Comparison of ENCODE assay signal across 8 cellular contexts in the genomic region with DNA sequence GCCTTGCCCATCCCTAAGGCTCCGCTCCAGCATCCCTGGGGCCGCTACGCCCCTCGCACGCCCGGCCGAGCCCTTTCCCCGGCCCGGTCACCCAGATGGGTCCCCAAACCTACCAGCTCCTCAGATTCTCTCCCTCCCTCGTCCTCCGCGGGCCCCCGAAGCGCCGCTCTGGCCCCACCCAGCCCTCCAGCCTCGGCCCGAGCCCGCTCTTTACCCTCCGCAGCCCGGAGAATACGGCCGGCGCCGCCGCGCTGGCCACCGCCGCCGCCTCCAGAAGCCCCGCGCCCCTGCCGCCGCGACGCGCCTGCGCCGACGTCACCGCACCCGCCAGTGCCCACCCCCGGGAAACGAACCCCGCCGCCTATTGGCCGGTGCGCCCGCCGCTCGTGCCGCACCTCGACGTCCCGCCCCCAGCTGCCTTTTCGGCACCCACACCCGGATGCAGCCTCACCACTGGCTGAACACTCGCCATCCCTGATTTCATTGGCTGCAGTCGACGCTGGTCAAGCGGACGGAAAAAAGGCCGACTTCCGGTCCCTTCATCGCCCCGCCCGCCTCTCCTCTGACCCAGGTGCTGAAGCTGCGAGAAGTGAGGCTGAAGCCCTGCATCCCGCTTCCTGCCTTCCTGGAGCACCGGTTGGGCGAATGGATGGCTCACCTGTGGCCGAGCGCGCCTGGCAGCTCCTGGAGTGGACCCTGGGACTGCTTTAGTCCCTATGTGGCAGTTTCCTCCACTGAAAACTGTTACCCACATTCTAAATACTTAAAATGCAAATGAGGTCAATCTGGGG. TPM values are rescaled to one million over a fixed set of nuclear protein-coding genes. Genes with fewer than 3 reads are reported as not detected.
DNase-seq lines count a peak whose midpoint lies in the region; ATAC-seq and TF ChIP-seq lines count a peak whose summit lies in the region.

A gene (minus strand): TSS at position 292 of the 791 bp plus-strand sequence. CDS start 1,364 bp downstream, outside the sequence.

- peaks cover 0 to 48% of the 10 kb centered on the region in 2 donors for H3K4me1 ChIP-seq in right atrium auricular region
- H3K4me1 ChIP-seq in uterus: peaks cover 12 to 34% of the 10 kb centered on the region in 2 donors

- H3K4me3 ChIP-seq in right atrium auricular region (peak within 1 kb of the TSS; percentile 95 to 99), uterus (peak within 1 kb of the TSS; percentile 69 to 95)

- H3K27me3 ChIP-seq in right atrium auricular region (no peaks in the 10 kb centered on the region), uterus (no peaks in the 10 kb centered on the region)

- H3K36me3 ChIP-seq in right atrium auricular region (peaks cover 40% of the 10 kb centered on the region), uterus (no peaks in the 10 kb centered on the region)

- ATAC-seq in GM18498 (IDR thresholded peaks at IDR 0.05; ENCODE audit: unreplicated experiment) (peak; percentile 92), HG02938 (IDR thresholded peaks at IDR 0.05; ENCODE audit: unreplicated experiment) (peak; percentile 82)

- H3K9me3 ChIP-seq in right atrium auricular region (no peaks in the 10 kb centered on the region), uterus (no peaks in the 10 kb centered on the region)

- TF ChIP-seq CTCF in right atrium auricular region (IDR thresholded peaks at IDR 0.05) (peak in 1 of 2 donors; percentile 18), uterus (IDR thresholded peaks at IDR 0.05) (peak in 2 of 4 experiments; percentile 22 to 35)

- peak; percentile 94 to 99 for DNase-seq in NCI-H187 (lab: John Stamatoyannopoulos, UW)
- DNase-seq in T-helper 2 cell: peak; percentile 77 to 96 (median 85)
- peak; percentile 99 for DNase-seq in right atrium auricular region (ENCODE audit: low spot score)
- DNase-seq in pulmonary artery endothelial cell (ENCODE audit: low read depth, low spot score): peak; percentile 93
- peak; percentile 98 for DNase-seq in uterus

- intact Hi-C loops in uterus (cut with DNase I; ENCODE audit: low total_unique reads): no loop called here

- peak within 1 kb of the TSS; percentile 90 for H3K27ac ChIP-seq in angular gyrus (ENCODE audit: low read depth, low read length)
- H3K27ac ChIP-seq in right atrium auricular region: peak within 1 kb of the TSS; percentile 99 to 100
- H3K27ac ChIP-seq in uterus: peak within 1 kb of the TSS; percentile 94 to 99

- peak; percentile 99 to 100 for TF ChIP-seq POLR2A in uterus (IDR thresholded peaks at IDR 0.05)

RNA-seq across cellular contexts. Expression of the gene that starts here (rescaled TPM):
- 100 to 1,000 TPM in 1 of 2 donors, 10 to 100 TPM in 1; 46.2 to 202 TPM for total RNA-seq in right atrium auricular region
- total RNA-seq in pulmonary artery endothelial cell: 165 and 166 TPM in 2 replicates
- total RNA-seq in uterus: 100 to 1,000 TPM in 2 of 4 donors, 10 to 100 TPM in 1, 1 to 10 TPM in 1; 7.1 to 119 (median 91.9) TPM

Comparison
In these comparisons a context has a peak if more than half of its experiments do, and no peak if none do; other contexts are left out.
1. Peak in every context shown above with its lines: DNase-seq, ATAC-seq, H3K4me3 ChIP-seq and H3K27ac ChIP-seq.